1 cellular context compared by ENCODE assay signal in genomic region chr16:1174477-1175357, GRCh38.
TF ChIP-seq lines count a peak whose summit lies in the region.

No MANE protein-coding gene starts in this region.

TF ChIP-seq in HepG2, 621 proteins besides CTCF, POLR2A, EP300 and RAD21:
- TF ChIP-seq ONECUT2 (CRISPR knock-in tag; IDR thresholded peaks at IDR 0.05) (peak; percentile 86), ZNF224 (CRISPR knock-in tag; IDR thresholded peaks at IDR 0.05) (no peak), BCL6 (CRISPR knock-in tag; IDR thresholded peaks at IDR 0.05) (peak; percentile 74), ZC3H13 (CRISPR knock-in tag; IDR thresholded peaks at IDR 0.05) (no peak), KAT2B (IDR thresholded peaks at IDR 0.05; ENCODE audit: borderline replicate concordance, low read depth, low read length) (peak; percentile 53; the same call in 1 of the 2 replicates), SMAD3 (CRISPR knock-in tag; IDR thresholded peaks at IDR 0.05) (no peak), NFYB (CRISPR knock-in tag; IDR thresholded peaks at IDR 0.05) (no peak), FOXK2 (IDR thresholded peaks at IDR 0.05) (no peak), TFAP4 (IDR thresholded peaks at IDR 0.05; ENCODE audit: borderline replicate concordance, low read depth) (no peak), ATF2 (CRISPR knock-in tag; IDR thresholded peaks at IDR 0.05) (no peak), ZNF264 (CRISPR knock-in tag; IDR thresholded peaks at IDR 0.05) (no peak), TOE1 (CRISPR knock-in tag; IDR thresholded peaks at IDR 0.05) (no peak), ZNF367 (CRISPR knock-in tag; IDR thresholded peaks at IDR 0.05; ENCODE audit: borderline replicate concordance) (no peak), GATAD2A (CRISPR knock-in tag; IDR thresholded peaks at IDR 0.05) (peak; percentile 51; the same call in 1 of the 2 replicates), CCDC6 (CRISPR knock-in tag; IDR thresholded peaks at IDR 0.05) (no peak), MIXL1 (CRISPR knock-in tag; IDR thresholded peaks at IDR 0.05) (no peak), ZNF879 (CRISPR knock-in tag; IDR thresholded peaks at IDR 0.05) (no peak), FOSL2 (CRISPR knock-in tag; IDR thresholded peaks at IDR 0.05) (peak; percentile 67), ZKSCAN1 (IDR thresholded peaks at IDR 0.05; ENCODE audit: low read length) (peak; percentile 98), FLYWCH1 (CRISPR knock-in tag; IDR thresholded peaks at IDR 0.05) (no peak), HNRNPK (IDR thresholded peaks at IDR 0.05; ENCODE audit: low read depth, low read length, poor library complexity, severe bottlenecking) (peak; percentile 55), ZBED4 (CRISPR knock-in tag; IDR thresholded peaks at IDR 0.05; ENCODE audit: borderline replicate concordance) (no peak), SRSF4 (IDR thresholded peaks at IDR 0.05; ENCODE audit: low read depth, low read length, poor library complexity, severe bottlenecking) (no peak), GMEB2 (CRISPR knock-in tag; IDR thresholded peaks at IDR 0.05; ENCODE audit: low read depth) (no peak), PATZ1 (CRISPR knock-in tag; IDR thresholded peaks at IDR 0.05) (0 out of 2 replicates have a peak, but pooled peaks have one; percentile 12)
